21 cellular contexts compared by ENCODE assay signal in genomic region chr10:131748831-131749766, GRCh38.
DNase-seq lines count a peak whose midpoint lies in the region; ATAC-seq and TF ChIP-seq lines count a peak whose summit lies in the region.
"Had no signal": no experiment of that assay in that cellular context is flagged by ENCODE, and none has a peak within 500 bp of the region (broad histone marks: within the 10 kb centered on the region; RNA-seq: fewer than 3 reads in every experiment).

No MANE protein-coding gene starts in this region.

- H3K36me3 Mint-ChIP-seq in glutamatergic neuron (ENCODE audit: unreplicated experiment) = peaks cover 5% of the 10 kb centered on the region
- H3K36me3 Mint-ChIP-seq in HFFc6 (ENCODE audit: low read depth) = no peaks in the 10 kb centered on the region

- ATAC-seq in GM21528 (IDR thresholded peaks at IDR 0.05; ENCODE audit: low FRiP score, unreplicated experiment) = no peak
- ATAC-seq: activated CD4-positive, CD25-positive, alpha-beta regulatory T cell treated with anti-CD3 and anti-CD28 coated beads, Interleukin-2, amount 50 U/mL, for 24 hours; activated naive CD8-positive, alpha-beta T cell treated with anti-CD3 and anti-CD28 coated beads, Interleukin-2, amount 50 U/mL, for 24 hours had no signal

- no peak overlapping the region for H2BK5ac ChIP-seq in neuronal stem cell (ENCODE audit: low read length)

- H3K9ac ChIP-seq in neuronal stem cell (ENCODE audit: low read depth, low read length, poor library complexity) = peak overlapping the region; percentile 73

- peak overlapping the region; percentile 67 for H4K8ac ChIP-seq in neuronal stem cell (ENCODE audit: low read depth, low read length)

- peak overlapping the region; percentile 73 for H2BK15ac ChIP-seq in neuronal stem cell (ENCODE audit: low read length)

- H3K4me1 Mint-ChIP-seq in glutamatergic neuron (ENCODE audit: low read depth, unreplicated experiment) = peaks cover 15% of the 10 kb centered on the region
- no peaks in the 10 kb centered on the region for H3K4me1 Mint-ChIP-seq in HFFc6 (ENCODE audit: low read depth)

- intact Hi-C loops in ascending aorta (cut with DNase I) = no loop called here

- peaks cover 31 to 32% of the 10 kb centered on the region in 2 donors for H3K4me1 ChIP-seq in neuronal stem cell (ENCODE audit: control insufficient read depth in 2 of 2, insufficient read depth in 1 of 2, low read depth in 1 of 2, low read length in 2 of 2)
- H3K4me1 ChIP-seq in ascending aorta = no peaks in the 10 kb centered on the region

- H3K4me3 ChIP-seq in NB4 (ENCODE audit: low read depth, low read length) (no peak overlapping the region), neuronal stem cell (ENCODE audit: low read length in 2 of 2) (peak overlapping the region in 1 of 2 donors; percentile 37), ascending aorta (no peak overlapping the region)
- H3K4me3 ChIP-seq: cardiac muscle cell had no signal

- H3K79me1 ChIP-seq in neuronal stem cell (ENCODE audit: low read depth, low read length) = no peaks in the 10 kb centered on the region

- H3K18ac ChIP-seq in neuronal stem cell (ENCODE audit: low read length) = peak overlapping the region; percentile 89

- peaks cover 0 to 9% (median 3%) of the 10 kb centered on the region in 3 experiments for H3K27me3 ChIP-seq in neuronal stem cell (ENCODE audit: control insufficient read depth in 3 of 3, insufficient read depth in 3 of 3, low read depth in 1 of 3, low read length in 3 of 3)
- H3K27me3 ChIP-seq in ascending aorta = no peaks in the 10 kb centered on the region
- H3K27me3 ChIP-seq: cardiac muscle cell had no signal

- peak overlapping the region; percentile 66 for H3K27ac Mint-ChIP-seq in glutamatergic neuron (ENCODE audit: unreplicated experiment)
- H3K27ac Mint-ChIP-seq in HFFc6 = no peak overlapping the region
- H3K27ac Mint-ChIP-seq: activated naive CD8-positive, alpha-beta T cell treated with anti-CD3 and anti-CD28 coated beads, Interleukin-2, amount 50 U/mL, for 24 hours; activated T-helper 1 cell treated with anti-CD3 and anti-CD28 coated beads, Interleukin-12 subunit alpha, Interleukin-12 subunit beta, Interleukin-2, Interleukin-4 antibody, amounts not matched to agents 30 ng/mL and 10 ng/mL and 1 ng/mL, durations not matched to agents 14 hours and 24 hours and 36 hours; T-helper 1 cell treated with Interleukin-12 subunit alpha and Interleukin-12 subunit beta and Interleukin-4 antibody, amounts not matched to agents 30 μg/mL and 1 μg/mL, for 36 hours had no signal

- H3K9me3 ChIP-seq in neuronal stem cell (replicated peaks in 1 of 2; ENCODE audit: control insufficient read depth in 2 of 2, insufficient read depth in 1 of 2, low read depth in 1 of 2, low read length in 2 of 2) (no peaks in the 10 kb centered on the region), ascending aorta (no peaks in the 10 kb centered on the region)

- H3K36me3 ChIP-seq in neuronal stem cell (replicated peaks in 1 of 2; ENCODE audit: control insufficient read depth in 2 of 2, insufficient read depth in 2 of 2, low read length in 2 of 2) (no peaks in the 10 kb centered on the region), ascending aorta (no peaks in the 10 kb centered on the region)
- H3K36me3 ChIP-seq: cardiac muscle cell had no signal

- H4K91ac ChIP-seq in neuronal stem cell (ENCODE audit: low read depth, low read length, poor library complexity) = no peak overlapping the region

- peak overlapping the region; percentile 98 for H2BK12ac ChIP-seq in neuronal stem cell (ENCODE audit: low read length)

- DNase-seq in DMS79 (lab: John Stamatoyannopoulos, UW) = peak; percentile 1
- DNase-seq in NB4 (ENCODE audit: low read depth) = peak; percentile 34
- DNase-seq in glutamatergic neuron = peak; percentile 48
- no peak for DNase-seq in neuronal stem cell (ENCODE audit: low spot score)
- DNase-seq in ascending aorta (ENCODE audit: low spot score in 2 of 2) = no peak
- no peak for DNase-seq in HFFc6
- DNase-seq in NCI-H82 (lab: John Stamatoyannopoulos, UW) = no peak
- DNase-seq: activated naive CD8-positive, alpha-beta T cell treated with anti-CD3 and anti-CD28 coated beads, Interleukin-2, amount 50 U/mL, for 24 hours; effector CD8-positive, alpha-beta T cell; GOT3; head of caudate nucleus; NCI-H1436 treated with DMSO at 0.1 percent for 48 hours; occipital lobe; SHP77; stimulated activated CD4-positive, alpha-beta T cell treated with anti-CD3 and anti-CD28 coated beads, Interleukin-2, amount 100 ng/mL, for 48 hours; substantia nigra had no signal

- no peak for TF ChIP-seq CTCF in NB4 (IDR thresholded peaks at IDR 0.05; ENCODE audit: low read depth, low read length)
- TF ChIP-seq CTCF in glutamatergic neuron (IDR thresholded peaks at IDR 0.05; ENCODE audit: partially characterized antibody, unreplicated experiment) = no peak
- no peak for TF ChIP-seq CTCF in ascending aorta (IDR thresholded peaks at IDR 0.05)
- TF ChIP-seq CTCF in HFFc6 (IDR thresholded peaks at IDR 0.05) = no peak

- H3K14ac ChIP-seq in neuronal stem cell (ENCODE audit: low read length) = peak overlapping the region; percentile 49

- H2AK5ac ChIP-seq in neuronal stem cell (ENCODE audit: low read depth, low read length) = peak overlapping the region; percentile 91

- peaks cover 10% of the 10 kb centered on the region for H3K27me3 Mint-ChIP-seq in glutamatergic neuron (ENCODE audit: unreplicated experiment)
- H3K27me3 Mint-ChIP-seq in HFFc6 (ENCODE audit: insufficient read depth) = peaks cover 6% of the 10 kb centered on the region

- no peak for TF ChIP-seq POLR2A in NB4 (IDR thresholded peaks at IDR 0.05; ENCODE audit: extremely low read depth, insufficient read length)

- H3K4ac ChIP-seq in neuronal stem cell (ENCODE audit: low read length) = peak overlapping the region; percentile 85

- H3K9me3 Mint-ChIP-seq in glutamatergic neuron (ENCODE audit: unreplicated experiment) (peaks cover 15% of the 10 kb centered on the region), HFFc6 (peaks cover 46% of the 10 kb centered on the region)
- H3K9me3 Mint-ChIP-seq: activated naive CD8-positive, alpha-beta T cell treated with anti-CD3 and anti-CD28 coated beads, Interleukin-2, amount 50 U/mL, for 24 hours; activated T-helper 1 cell treated with anti-CD3 and anti-CD28 coated beads, Interleukin-12 subunit alpha, Interleukin-12 subunit beta, Interleukin-2, Interleukin-4 antibody, amounts not matched to agents 30 ng/mL and 10 ng/mL and 1 ng/mL, durations not matched to agents 14 hours and 24 hours and 36 hours; T-helper 1 cell treated with Interleukin-12 subunit alpha and Interleukin-12 subunit beta and Interleukin-4 antibody, amounts not matched to agents 30 μg/mL and 1 μg/mL, for 36 hours had no signal

- no peak overlapping the region for H3K4me2 ChIP-seq in neuronal stem cell (ENCODE audit: insufficient read depth, low read length, poor library complexity, severe bottlenecking)

- peak overlapping the region; percentile 6 for H3K23ac ChIP-seq in neuronal stem cell (ENCODE audit: low read depth, low read length, poor library complexity)

- H3K27ac ChIP-seq in neuronal stem cell (replicated peaks; ENCODE audit: low read length) (no peak overlapping the region), ascending aorta (no peak overlapping the region)
- H3K27ac ChIP-seq: cardiac muscle cell had no signal

- WGBS in neuronal stem cell (ENCODE audit: extremely low coverage in 2 of 2, insufficient read length in 2 of 2, insufficient replicate concordance in 1 of 2), 2 donors = no CpG with 5 or more reads among the region's 40 CpGs

- H2BK120ac ChIP-seq in neuronal stem cell (ENCODE audit: low read depth, low read length) = no peak overlapping the region

- H2AFZ ChIP-seq in neuronal stem cell (ENCODE audit: low read length) = peak overlapping the region; percentile 56

- H3K4me3 Mint-ChIP-seq in glutamatergic neuron (ENCODE audit: unreplicated experiment) (peak overlapping the region; percentile 42), HFFc6 (no peak overlapping the region)
- H3K4me3 Mint-ChIP-seq: activated naive CD8-positive, alpha-beta T cell treated with anti-CD3 and anti-CD28 coated beads, Interleukin-2, amount 50 U/mL, for 24 hours; activated T-helper 1 cell treated with anti-CD3 and anti-CD28 coated beads, Interleukin-12 subunit alpha, Interleukin-12 subunit beta, Interleukin-2, Interleukin-4 antibody, amounts not matched to agents 30 ng/mL and 10 ng/mL and 1 ng/mL, durations not matched to agents 14 hours and 24 hours and 36 hours; T-helper 1 cell treated with Interleukin-12 subunit alpha and Interleukin-12 subunit beta and Interleukin-4 antibody, amounts not matched to agents 30 μg/mL and 1 μg/mL, for 36 hours had no signal

Comparison
In these comparisons a context has a peak if more than half of its experiments do, and no peak if none do; other contexts are left out.
1. DNase-seq: peak in DMS79 (single experiment), NB4 (single experiment) and glutamatergic neuron (single experiment); none in neuronal stem cell (single experiment), ascending aorta (0 of 2), HFFc6 (single experiment) and NCI-H82 (single experiment).